13 cellular contexts compared by ENCODE assay signal in genomic region chr3:107850681-107851080, GRCh38.
DNase-seq lines count a peak whose midpoint lies in the region; ATAC-seq and FAIRE-seq lines count a peak whose summit lies in the region.
"Had no signal": no experiment of that assay in that cellular context is flagged by ENCODE, and none has a peak within 500 bp of the region (broad histone marks: within the 10 kb centered on the region; RNA-seq: fewer than 3 reads in every experiment).

No MANE protein-coding gene starts in this region.

- ATAC-seq in GM18867 (IDR thresholded peaks at IDR 0.05; ENCODE audit: unreplicated experiment): peak; percentile 57
- ATAC-seq in HG02870 (IDR thresholded peaks at IDR 0.05; ENCODE audit: unreplicated experiment): peak; percentile 86
- peak; percentile 50 for ATAC-seq in HG03571 (IDR thresholded peaks at IDR 0.05; ENCODE audit: unreplicated experiment)
- no peak for ATAC-seq in GM21515 (IDR thresholded peaks at IDR 0.05; ENCODE audit: unreplicated experiment)

- DNase-seq in CD1c-positive myeloid dendritic cell (ENCODE audit: extremely low spot score): peak; percentile 23
- DNase-seq in GM19239 (ENCODE audit: insufficient read length, low spot score): no peak
- no peak for DNase-seq in DMS53 treated with DMSO at 0.1 percent for 48 hours (lab: John Stamatoyannopoulos, UW; ENCODE audit: unreplicated experiment)
- no peak for DNase-seq in NCI-H1105 treated with DMSO at 0.1 percent for 48 hours (lab: John Stamatoyannopoulos, UW)
- DNase-seq: activated CD8-positive, alpha-beta memory T cell treated with anti-CD3 and anti-CD28 coated beads, Interleukin-2, amount 50 U/mL, for 4 hours; CD8-positive, alpha-beta memory T cell; esophagus squamous epithelium; islet precursor cell; RPMI8226 had no signal

- no peak for FAIRE-seq in GM19239 (lab: Jason Lieb, UNC)
